Comparison of ENCODE assay signal across 8 cellular contexts in genomic region chr18:3015203-3015590, GRCh38. TPM values are rescaled to one million over a fixed set of nuclear protein-coding genes. Genes with fewer than 3 reads are reported as not detected.
DNase-seq lines count a peak whose midpoint lies in the region; ATAC-seq, FAIRE-seq and TF ChIP-seq lines count a peak whose summit lies in the region.

No MANE protein-coding gene starts in this region.

- POLR2A ChIA-PET in AG04450 (lab: Yijun Ruan, JAX), result no interaction called here

- 25 to 33% methylated on average over 4 of the region's 4 CpGs for WGBS in testis, 2 donors

- no peak for TF ChIP-seq POLR2A in breast epithelium (IDR thresholded peaks at IDR 0.05)
- no peak for TF ChIP-seq POLR2A in testis (IDR thresholded peaks at IDR 0.05)

- H3K27ac ChIP-seq in AG04450 (ENCODE audit: low read depth, low read length), result peak overlapping the region; percentile 22
- H3K27ac ChIP-seq in breast epithelium, result peak overlapping the region; percentile 74 to 89
- peak overlapping the region in 1 of 2 donors; percentile 70 for H3K27ac ChIP-seq in testis

- peak; percentile 36 for DNase-seq in AG04450 (ENCODE audit: low read depth, low spot score)
- DNase-seq in HTR-8/SVneo (ENCODE audit: insufficient read length, low spot score), result peak; percentile 71
- no peak for DNase-seq in breast epithelium (ENCODE audit: low spot score in 2 of 2)
- DNase-seq in NCI-H2227 (lab: John Stamatoyannopoulos, UW; ENCODE audit: unreplicated experiment), result no peak
- DNase-seq in testis, result no peak
- no peak for DNase-seq in NCI-H2196 treated with DMSO at 0.1 percent for 48 hours (lab: John Stamatoyannopoulos, UW; ENCODE audit: unreplicated experiment)

- H3K4me1 ChIP-seq in breast epithelium (peaks cover 5 to 6% of the 10 kb centered on the region in 2 donors), mucosa of stomach (ENCODE audit: control insufficient read depth, insufficient read depth, low read length) (peaks cover 30% of the 10 kb centered on the region), testis (peaks cover 16% of the 10 kb centered on the region)

- no peak overlapping the region for H3K4me3 ChIP-seq in AG04450 (ENCODE audit: low read depth, low read length)
- H3K4me3 ChIP-seq in breast epithelium, result no peak overlapping the region
- H3K4me3 ChIP-seq in mucosa of stomach (ENCODE audit: low read length), result no peak overlapping the region
- no peak overlapping the region for H3K4me3 ChIP-seq in testis

- H3K36me3 ChIP-seq in breast epithelium, result no peaks in the 10 kb centered on the region
- no peaks in the 10 kb centered on the region for H3K36me3 ChIP-seq in mucosa of stomach (ENCODE audit: control insufficient read depth, insufficient read depth, low read length)
- no peaks in the 10 kb centered on the region for H3K36me3 ChIP-seq in testis (ENCODE audit: low read depth, missing control alignments)

- peak overlapping the region; percentile 7 for H3K9ac ChIP-seq in mucosa of stomach (ENCODE audit: low read length)

- TF ChIP-seq CTCF in AG04450 (IDR thresholded peaks at IDR 0.05; ENCODE audit: low read depth, low read length) (no peak), breast epithelium (IDR thresholded peaks at IDR 0.05) (no peak), testis (IDR thresholded peaks at IDR 0.05) (no peak)

- intact Hi-C loops in breast epithelium (cut with DNase I; ENCODE audit: low total_unique reads) (no loop called here), testis (cut with DNase I; ENCODE audit: low total_unique reads) (loop anchor here (10.0 kb wide), 1 partner anchor 230 kb away; the partner anchor contains the start of gene MYL12A)

- H3K27me3 ChIP-seq in AG04450 (ENCODE audit: control insufficient read depth, insufficient read depth, low read length), result no peaks in the 10 kb centered on the region
- no peaks in the 10 kb centered on the region for H3K27me3 ChIP-seq in breast epithelium
- no peaks in the 10 kb centered on the region for H3K27me3 ChIP-seq in mucosa of stomach (ENCODE audit: control insufficient read depth, insufficient read depth, low read length)
- H3K27me3 ChIP-seq in testis, result no peaks in the 10 kb centered on the region

- CTCF ChIA-PET in AG04450 (lab: Charles Lee), result interaction anchor here (1.1 to 1.5 kb wide), 2 partner anchors 137 to 231 kb away, joined by 3 to 5 read pairs; no protein-coding TSS in a partner anchor

- ATAC-seq in HG02642 (IDR thresholded peaks at IDR 0.05; ENCODE audit: poor library complexity, unreplicated experiment), result no peak

- FAIRE-seq in HTR-8/SVneo (lab: Jason Lieb, UNC), result no peak

- peaks cover 2% of the 10 kb centered on the region; the same call in 1 of the 2 replicates for H3K9me3 ChIP-seq in AG04450 (ENCODE audit: control insufficient read depth, insufficient read depth, low read length)
- no peaks in the 10 kb centered on the region for H3K9me3 ChIP-seq in breast epithelium
- no peaks in the 10 kb centered on the region for H3K9me3 ChIP-seq in mucosa of stomach (ENCODE audit: control insufficient read depth, low read length)
- H3K9me3 ChIP-seq in testis, result no peaks in the 10 kb centered on the region

RNA-seq across cellular contexts. Expression of gene LPIN2, which starts 2.3 kb away (rescaled TPM):
- polyA plus RNA-seq in AG04450 (2011; rRNA removed) (41.9 and 46.7 TPM in 2 replicates), testis (ENCODE audit: insufficient read depth, low read depth, low replicate concordance) (56.0 TPM)
- polyA minus RNA-seq in AG04450 (2011; rRNA and poly(A)+ RNA removed), result 40.2 and 47.5 TPM in 2 replicates
- total RNA-seq in breast epithelium (10 to 100 TPM; 21.8 to 38.1 (median 29.2) TPM), testis (100 to 1,000 TPM; 109 to 141 TPM)

Comparison
In these comparisons a context has a peak if more than half of its experiments do, and no peak if none do; other contexts are left out.
1. DNase-seq: peak in AG04450 (single experiment) and HTR-8/SVneo (single experiment); none in breast epithelium (0 of 2), NCI-H2227 (single experiment), testis (single experiment) and NCI-H2196 treated with DMSO at 0.1 percent for 48 hours (single experiment).